8 cellular contexts compared by ENCODE assay signal in the genomic region with DNA sequence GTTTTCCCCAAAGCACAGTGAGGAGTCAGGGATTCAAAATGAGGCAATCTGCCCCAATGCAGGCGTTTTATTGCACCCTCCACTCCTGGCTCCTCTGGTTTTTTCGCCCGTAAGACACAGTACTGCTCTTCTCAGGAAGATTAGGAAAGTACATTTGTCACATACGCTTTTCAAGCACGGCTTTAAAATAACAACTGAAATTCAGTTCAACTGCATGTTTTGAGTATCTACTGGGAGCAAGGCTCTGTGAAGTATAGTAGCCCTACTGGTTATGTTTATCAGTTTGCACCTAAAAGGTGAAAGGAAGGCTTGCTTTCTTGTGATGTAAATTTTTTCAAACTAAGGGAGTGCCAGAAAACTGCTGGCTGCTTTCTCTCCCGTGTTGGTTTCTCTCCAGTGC. TPM values are rescaled to one million over a fixed set of nuclear protein-coding genes. Genes with fewer than 3 reads are reported as not detected.
A peak's percentile ranks its signal among the peaks of the same experiment; 100 is the strongest.
DNase-seq lines count a peak whose midpoint lies in the region; ATAC-seq, FAIRE-seq and TF ChIP-seq lines count a peak whose summit lies in the region.

No MANE protein-coding gene starts in this region.

- H2AFZ ChIP-seq in OCI-LY3 (ENCODE audit: low read depth, low read length) = peak overlapping the region; percentile 78

- 0 to 1% methylated on average over 6 of the region's 6 CpGs for WGBS in ectodermal cell, 2 experiments

- peak overlapping the region; percentile 90 to 98 (median 95) for H3K4me3 Mint-ChIP-seq in naive thymus-derived CD8-positive, alpha-beta T cell

- no peak for TF ChIP-seq POLR2A in H54 (IDR thresholded peaks at IDR 0.05; ENCODE audit: low read depth, low read length)

- H3K36me3 ChIP-seq in OCI-LY3 (replicated peaks; ENCODE audit: low read depth, low read length) = no peaks in the 10 kb centered on the region
- H3K36me3 ChIP-seq in ectodermal cell (ENCODE audit: control insufficient read depth, insufficient read depth, low read length) = peaks cover 4% of the 10 kb centered on the region

- in situ Hi-C loops in GM13977 (cut with MboI; ENCODE audit: low pct_unique_long_range_greater_than_20kb, low sequenced_read_pairs, unreplicated experiment) = no loop called here

- H3K9me3 ChIP-seq in OCI-LY3 (ENCODE audit: insufficient read depth, low read length) = no peaks in the 10 kb centered on the region
- H3K9me3 ChIP-seq in ectodermal cell (ENCODE audit: control insufficient read depth, low read length) = no peaks in the 10 kb centered on the region

- no peak for TF ChIP-seq CTCF in GM13977 (IDR thresholded peaks at IDR 0.05; ENCODE audit: extremely low read depth, insufficient read depth, missing control alignments)
- no peak for TF ChIP-seq CTCF in OCI-LY3 (IDR thresholded peaks at IDR 0.05; ENCODE audit: low read depth, low read length)

- peak overlapping the region; percentile 96 for H3K4me3 ChIP-seq in OCI-LY3 (ENCODE audit: low read length)
- peak overlapping the region; percentile 89 for H3K4me3 ChIP-seq in ectodermal cell (ENCODE audit: insufficient read depth, low read depth, low read length)

- H3K9me3 Mint-ChIP-seq in naive thymus-derived CD8-positive, alpha-beta T cell = no peaks in the 10 kb centered on the region

- peak; percentile 21 for DNase-seq in GM13977 (ENCODE audit: low spot score)
- DNase-seq in naive thymus-derived CD8-positive, alpha-beta T cell = no peak
- DNase-seq in H54 (ENCODE audit: insufficient read length, low spot score) = no peak
- no peak for DNase-seq in stimulated activated CD4-positive, alpha-beta T cell treated with anti-CD3 and anti-CD28 coated beads, Interleukin-2, amount 100 ng/mL, for 48 hours
- no peak for DNase-seq in kidney tubule cell (ENCODE audit: low spot score)

- peak overlapping the region; percentile 97 for H3K4me2 ChIP-seq in OCI-LY3 (ENCODE audit: low read length)

- H3K9ac ChIP-seq in OCI-LY3 (ENCODE audit: low read length) = peak overlapping the region; percentile 93

- H3K27ac ChIP-seq in OCI-LY3 (ENCODE audit: low read length) = peak overlapping the region; percentile 92
- peak overlapping the region; percentile 96 for H3K27ac ChIP-seq in ectodermal cell (ENCODE audit: insufficient read depth, low read depth, low read length, poor library complexity, severe bottlenecking)

- no peak for FAIRE-seq in H54 (lab: Jason Lieb, UNC)

- no peaks in the 10 kb centered on the region for H3K27me3 Mint-ChIP-seq in naive thymus-derived CD8-positive, alpha-beta T cell

- peaks cover 11 to 26% (median 20%) of the 10 kb centered on the region in 4 donors for H3K4me1 Mint-ChIP-seq in naive thymus-derived CD8-positive, alpha-beta T cell

- H3K36me3 Mint-ChIP-seq in naive thymus-derived CD8-positive, alpha-beta T cell = peaks cover 0 to 13% (median 9%) of the 10 kb centered on the region in 3 donors

- H3K79me2 ChIP-seq in OCI-LY3 (ENCODE audit: low read length) = peaks cover 35% of the 10 kb centered on the region

- H3K4me1 ChIP-seq in OCI-LY3 (ENCODE audit: low read length) (peaks cover 6% of the 10 kb centered on the region), ectodermal cell (ENCODE audit: control insufficient read depth, insufficient read depth, low read length) (peaks cover 8% of the 10 kb centered on the region)

- H3K27me3 ChIP-seq in OCI-LY3 (ENCODE audit: low read depth, low read length) = no peaks in the 10 kb centered on the region
- H3K27me3 ChIP-seq in ectodermal cell (ENCODE audit: control insufficient read depth, insufficient read depth, low read length, poor library complexity, severe bottlenecking) = peaks cover 20% of the 10 kb centered on the region

- H4K20me1 ChIP-seq in OCI-LY3 (ENCODE audit: insufficient read depth, low read length) = 0 out of 2 replicates have a peak, but pooled peaks cover 3% of the 10 kb centered on the region

- POLR2A ChIA-PET in naive thymus-derived CD8-positive, alpha-beta T cell (lab: Charles Lee) = interaction anchor here (2.5 to 3.2 kb wide), 2 partner anchors 11 to 34 kb away, joined by 10 to 20 read pairs; no protein-coding TSS in a partner anchor

- H3K27ac Mint-ChIP-seq in naive thymus-derived CD8-positive, alpha-beta T cell = peak overlapping the region; percentile 91 to 98 (median 96)

- ATAC-seq in naive thymus-derived CD8-positive, alpha-beta T cell = no peak
- no peak for ATAC-seq in GM18517 (IDR thresholded peaks at IDR 0.05; ENCODE audit: unreplicated experiment)

RNA-seq across cellular contexts. Expression of a gene that starts 1.9 kb away (rescaled TPM):
- polyA plus RNA-seq in ectodermal cell (2013, experiment 1 of 4) = 5.7 TPM
- polyA plus RNA-seq in ectodermal cell (2013, experiment 2 of 4) = 6.6 TPM
- 5.9 TPM for polyA plus RNA-seq in ectodermal cell (2013, experiment 3 of 4)
- polyA plus RNA-seq in ectodermal cell (2013, experiment 4 of 4) = 6.8 TPM
- 10 to 100 TPM; 30.1 to 34.9 TPM for total RNA-seq in naive thymus-derived CD8-positive, alpha-beta T cell
- polyA plus RNA-seq in naive thymus-derived CD8-positive, alpha-beta T cell = 10 to 100 TPM in 1 of 3 donors, 1 to 10 TPM in 2; 8.3 to 11.0 (median 8.4) TPM
